Comparison of ENCODE assay signal across 17 cellular contexts in genomic region chr1:92970990-92971689, GRCh38. TPM values are rescaled to one million over a fixed set of nuclear protein-coding genes. Genes with fewer than 3 reads are reported as not detected.
DNase-seq lines count a peak whose midpoint lies in the region; ATAC-seq and TF ChIP-seq lines count a peak whose summit lies in the region.
"Had no signal": no experiment of that assay in that cellular context is flagged by ENCODE, and none has a peak within 500 bp of the region (broad histone marks: within the 10 kb centered on the region; RNA-seq: fewer than 3 reads in every experiment).

No MANE protein-coding gene starts in this region.

- no peaks in the 10 kb centered on the region for H3K9me2 ChIP-seq in OCI-LY7 (ENCODE audit: insufficient read depth, low read length)

- TF ChIP-seq CTCF in OCI-LY7 (conservative IDR thresholded peaks at IDR 0.05; ENCODE audit: low read length) (no peak), cardiac muscle cell (IDR thresholded peaks at IDR 0.05; ENCODE audit: low read depth, low read length) (no peak)

- no peaks in the 10 kb centered on the region for H3K27me3 ChIP-seq in cardiac muscle cell
- H3K27me3 ChIP-seq: BLaER1 had no signal

- no peak for ATAC-seq in stimulated activated naive B cell treated with anti-CD40 and anti-IgM and Interleukin-4, amounts not matched to agents 10 μg/mL and 1 μg/mL and 100 μg/mL, for 72 hours (replicated peaks)
- ATAC-seq in GM18519 (IDR thresholded peaks at IDR 0.05; ENCODE audit: low FRiP score, unreplicated experiment) (no peak), HG03025 (IDR thresholded peaks at IDR 0.05; ENCODE audit: low FRiP score, unreplicated experiment) (no peak)
- ATAC-seq: CD8-positive, alpha-beta T cell; HepG2 had no signal

- no peaks in the 10 kb centered on the region for H3K9me3 ChIP-seq in OCI-LY7 (ENCODE audit: low read length)
- no peaks in the 10 kb centered on the region for H3K9me3 ChIP-seq in cardiac muscle cell (ENCODE audit: low read depth)
- H3K9me3 ChIP-seq: BLaER1 had no signal

- H3K27ac Mint-ChIP-seq in activated CD4-positive, alpha-beta T cell treated with anti-CD3 and anti-CD28 coated beads, Interleukin-2, amount 10 ng/mL, durations not matched to agents 24 days and 14 days, result peak overlapping the region; percentile 5
- H3K27ac Mint-ChIP-seq in stimulated activated naive B cell treated with anti-CD40 and anti-IgM and Interleukin-4, amounts not matched to agents 10 μg/mL and 1 μg/mL and 100 μg/mL, for 72 hours, result peak overlapping the region; percentile 93
- H3K27ac Mint-ChIP-seq: CD8-positive, alpha-beta T cell had no signal

- POLR2A ChIA-PET in OCI-LY7 (lab: Charles Lee), result interaction anchor here (0.6 to 9.8 kb wide), 17 partner anchors 7 to 1469 kb away, joined by 3 to 98 read pairs (median 4); partner anchors contain the start of gene DIPK1A

- H3K36me3 Mint-ChIP-seq in activated CD4-positive, alpha-beta T cell treated with anti-CD3 and anti-CD28 coated beads, Interleukin-2, amount 10 ng/mL, durations not matched to agents 24 days and 14 days (ENCODE audit: low read depth), result no peaks in the 10 kb centered on the region
- peaks cover 0 to 4% of the 10 kb centered on the region in 2 donors for H3K36me3 Mint-ChIP-seq in stimulated activated naive B cell treated with anti-CD40 and anti-IgM and Interleukin-4, amounts not matched to agents 10 μg/mL and 1 μg/mL and 100 μg/mL, for 72 hours
- H3K36me3 Mint-ChIP-seq: CD8-positive, alpha-beta T cell had no signal

- no peaks in the 10 kb centered on the region for H3K79me2 ChIP-seq in OCI-LY7 (ENCODE audit: insufficient read depth, low read depth, low read length)

- H2AFZ ChIP-seq in OCI-LY7 (ENCODE audit: low read length), result peak overlapping the region; percentile 5; the same call in 1 of the 2 replicates

- no peak overlapping the region for H3K4me3 Mint-ChIP-seq in activated CD4-positive, alpha-beta T cell treated with anti-CD3 and anti-CD28 coated beads, Interleukin-2, amount 10 ng/mL, durations not matched to agents 24 days and 14 days
- no peak overlapping the region for H3K4me3 Mint-ChIP-seq in stimulated activated naive B cell treated with anti-CD40 and anti-IgM and Interleukin-4, amounts not matched to agents 10 μg/mL and 1 μg/mL and 100 μg/mL, for 72 hours
- H3K4me3 Mint-ChIP-seq: CD8-positive, alpha-beta T cell had no signal

- no peak overlapping the region for H3K4me3 ChIP-seq in OCI-LY7 (ENCODE audit: low read depth, low read length, poor library complexity, severe bottlenecking)
- no peak overlapping the region for H3K4me3 ChIP-seq in cardiac muscle cell
- H3K4me3 ChIP-seq: BLaER1 had no signal

- no peaks in the 10 kb centered on the region for H3K27me3 Mint-ChIP-seq in activated CD4-positive, alpha-beta T cell treated with anti-CD3 and anti-CD28 coated beads, Interleukin-2, amount 10 ng/mL, durations not matched to agents 24 days and 14 days
- H3K27me3 Mint-ChIP-seq in stimulated activated naive B cell treated with anti-CD40 and anti-IgM and Interleukin-4, amounts not matched to agents 10 μg/mL and 1 μg/mL and 100 μg/mL, for 72 hours, result no peaks in the 10 kb centered on the region

- peak overlapping the region; percentile 70 for H3K4me2 ChIP-seq in OCI-LY7 (ENCODE audit: low read length)
- H3K4me2 ChIP-seq: KMS-11 had no signal

- H4K20me1 ChIP-seq in OCI-LY7 (ENCODE audit: insufficient read depth, low read length), result no peaks in the 10 kb centered on the region
- H4K20me1 ChIP-seq: BLaER1 had no signal

- DNase-seq in activated CD4-positive, alpha-beta T cell treated with anti-CD3 and anti-CD28 coated beads, Interleukin-2, amount 10 ng/mL, durations not matched to agents 24 days and 14 days, result peak; percentile 45
- DNase-seq in activated CD4-positive, alpha-beta T cell treated with anti-CD3 and anti-CD28 coated beads for 48 hours, result no peak
- DNase-seq in OCI-LY7 (ENCODE audit: low spot score), result no peak
- DNase-seq in cardiac muscle cell (ENCODE audit: low read depth in 1 of 2, low spot score in 1 of 2), result peak in 1 of 2 donors; percentile 80
- DNase-seq in stimulated activated naive B cell treated with anti-CD40 and anti-IgM and Interleukin-4, amounts not matched to agents 10 μg/mL and 1 μg/mL and 100 μg/mL, for 72 hours, result no peak
- DNase-seq in NCI-H146 treated with DMSO at 0.1 percent for 48 hours (lab: John Stamatoyannopoulos, UW; ENCODE audit: unreplicated experiment), result no peak
- DNase-seq: CD8-positive, alpha-beta T cell; DMS79 treated with DMSO at 0.1 percent for 48 hours; NCI-H1092; NCI-H1694 treated with DMSO at 0.1 percent for 48 hours; NCI-H226; NCI-H524 treated with DMSO at 0.1 percent for 48 hours had no signal

- intact Hi-C loops in activated CD4-positive, alpha-beta T cell treated with anti-CD3 and anti-CD28 coated beads, Interleukin-2, amount 10 ng/mL, durations not matched to agents 24 days and 14 days (cut with micrococcal nuclease), result loop anchor here (10.0 kb wide), 1 partner anchor 874 kb away; no protein-coding TSS in a partner anchor
- intact Hi-C loops in OCI-LY7 (cut with micrococcal nuclease; ENCODE audit: unreplicated experiment), result no loop called here

- H3K27ac ChIP-seq in OCI-LY7 (ENCODE audit: low read depth, low read length, poor library complexity, severe bottlenecking), result no peak overlapping the region
- peak overlapping the region; percentile 61 for H3K27ac ChIP-seq in cardiac muscle cell
- H3K27ac ChIP-seq: BLaER1, KMS-11 had no signal

- peaks cover 91% of the 10 kb centered on the region for H3K4me1 ChIP-seq in OCI-LY7 (ENCODE audit: insufficient read depth, low read length, poor library complexity, severe bottlenecking)
- H3K4me1 ChIP-seq in cardiac muscle cell (ENCODE audit: low read depth), result peaks cover 34% of the 10 kb centered on the region

- H3K36me3 ChIP-seq in OCI-LY7 (ENCODE audit: insufficient read depth, low read length), result no peaks in the 10 kb centered on the region
- H3K36me3 ChIP-seq in cardiac muscle cell, result no peaks in the 10 kb centered on the region
- H3K36me3 ChIP-seq: BLaER1 had no signal

- H3K9me3 Mint-ChIP-seq in activated CD4-positive, alpha-beta T cell treated with anti-CD3 and anti-CD28 coated beads, Interleukin-2, amount 10 ng/mL, durations not matched to agents 24 days and 14 days, result no peaks in the 10 kb centered on the region
- peaks cover 0 to 2% of the 10 kb centered on the region in 2 donors for H3K9me3 Mint-ChIP-seq in stimulated activated naive B cell treated with anti-CD40 and anti-IgM and Interleukin-4, amounts not matched to agents 10 μg/mL and 1 μg/mL and 100 μg/mL, for 72 hours
- H3K9me3 Mint-ChIP-seq: CD8-positive, alpha-beta T cell had no signal

- CTCF ChIA-PET in OCI-LY7 (lab: Charles Lee; ENCODE audit: unreplicated experiment), result interaction anchor here (1.7 kb wide), 1 partner anchor 23 kb away, joined by 10 read pairs; no protein-coding TSS in a partner anchor

- no TSS peak for BruUV-seq in OCI-LY7 (replicated peaks; lab: Mats Ljungman, UMichigan)

- H3K4me1 Mint-ChIP-seq in activated CD4-positive, alpha-beta T cell treated with anti-CD3 and anti-CD28 coated beads, Interleukin-2, amount 10 ng/mL, durations not matched to agents 24 days and 14 days, result peaks cover 38% of the 10 kb centered on the region
- peaks cover 38 to 78% of the 10 kb centered on the region in 2 donors for H3K4me1 Mint-ChIP-seq in stimulated activated naive B cell treated with anti-CD40 and anti-IgM and Interleukin-4, amounts not matched to agents 10 μg/mL and 1 μg/mL and 100 μg/mL, for 72 hours

RNA-seq across cellular contexts. Expression of gene DIPK1A, which starts 9.9 kb away (rescaled TPM):
- 18.8 and 19.7 TPM in 2 replicates for total RNA-seq in activated CD4-positive, alpha-beta T cell treated with anti-CD3 and anti-CD28 coated beads, Interleukin-2, amount 10 ng/mL, durations not matched to agents 24 days and 14 days
- total RNA-seq in OCI-LY7 (2014; rRNA removed; shearing (Covaris generic)), result 13.0 and 13.5 TPM in 2 replicates
- total RNA-seq in OCI-LY7 (2022) (25.4 and 26.2 TPM in 2 replicates), cardiac muscle cell (7.0 and 7.7 TPM in 2 replicates)
- polyA plus RNA-seq in cardiac muscle cell, result 13.7 and 16.6 TPM in 2 replicates
